Comparison of ENCODE assay signal across 1 cellular context in the genomic region with DNA sequence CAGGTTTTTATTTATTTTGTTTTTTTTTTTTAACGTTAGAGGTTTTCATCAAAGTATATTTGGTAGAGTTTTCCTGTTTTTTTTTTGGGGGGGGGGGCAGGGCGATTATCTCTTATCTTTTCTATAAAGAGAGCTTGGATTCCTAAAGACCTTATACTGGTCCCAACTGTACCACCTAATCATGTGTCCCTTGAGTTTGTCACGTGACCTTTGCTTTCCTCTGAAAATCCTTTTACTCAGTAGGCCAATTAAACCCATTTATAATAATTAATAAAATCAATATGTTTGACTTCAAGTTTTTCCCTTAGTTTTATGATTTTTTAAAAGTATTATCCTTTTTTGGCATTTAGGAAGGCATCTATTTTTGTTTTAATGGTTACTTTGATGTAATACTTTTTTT.
TF ChIP-seq lines count a peak whose summit lies in the region.

No MANE protein-coding gene starts in this region.

TF ChIP-seq in K562, 482 proteins besides CTCF, POLR2A, EP300 and RAD21:
- TF ChIP-seq TFE3 (CRISPR knock-in tag; IDR thresholded peaks at IDR 0.05) (peak; percentile 45; the same call in 1 of the 2 replicates), HMBOX1 (IDR thresholded peaks at IDR 0.05) (no peak), RAD51 (IDR thresholded peaks at IDR 0.05; ENCODE audit: borderline replicate concordance, low read depth) (peak; percentile 52; the same call in 1 of the 2 replicates)
TF ChIP-seq in K562: peak in this region for 2.
